Comparison of ENCODE assay signal across 1 cellular context in the genomic region with DNA sequence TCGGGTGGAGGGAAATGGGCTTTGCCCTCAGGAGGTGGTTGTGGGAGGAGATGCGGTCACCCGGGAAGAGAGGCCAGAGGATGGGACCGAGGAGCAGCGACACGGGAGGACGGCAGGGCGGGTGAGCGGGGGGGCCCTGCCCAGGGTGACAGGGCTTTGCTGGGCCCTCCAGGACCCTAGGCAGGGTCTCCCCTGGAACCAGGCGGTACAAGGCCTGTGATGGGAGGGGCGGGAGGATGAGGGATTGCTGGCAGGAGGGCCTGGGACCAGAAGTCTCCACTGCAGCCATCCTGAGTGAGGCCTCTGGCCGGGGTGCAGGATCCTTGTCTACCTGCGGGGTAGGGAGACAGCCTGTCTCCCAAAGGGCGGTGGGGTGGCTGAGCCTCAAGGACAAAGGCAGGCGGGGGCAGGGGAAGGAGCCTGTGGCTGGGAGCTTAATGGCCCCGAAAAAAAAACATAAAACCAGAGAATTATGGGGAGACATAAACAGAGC.
TF ChIP-seq lines count a peak whose summit lies in the region.

No MANE protein-coding gene starts in this region.

TF ChIP-seq in H1, 55 proteins besides CTCF, POLR2A, EP300 and RAD21 (continued from another document):
- TF ChIP-seq CHD7 (IDR thresholded peaks at IDR 0.05; ENCODE audit: insufficient replicate concordance, low read length), result no peak
- TF ChIP-seq CBX8 (IDR thresholded peaks at IDR 0.05; ENCODE audit: borderline replicate concordance, low read depth, low read length), result no peak
- TF ChIP-seq EZH2 (IDR thresholded peaks at IDR 0.05; ENCODE audit: low read depth, low read length, severe bottlenecking), result no peak
- TF ChIP-seq SP4 (IDR thresholded peaks at IDR 0.05; ENCODE audit: low read length), result no peak
- no peak for TF ChIP-seq HDAC2 (IDR thresholded peaks at IDR 0.05; ENCODE audit: borderline replicate concordance in 1 of 2, low read depth in 2 of 2, low read length in 2 of 2)
- TF ChIP-seq BCL11A (IDR thresholded peaks at IDR 0.05; ENCODE audit: low read depth in 2 of 2, low read length in 2 of 2), result no peak
- no peak for TF ChIP-seq ZNF274 (IDR thresholded peaks at IDR 0.05; ENCODE audit: borderline replicate concordance, extremely low read depth, low read length)
- TF ChIP-seq RBBP5 (IDR thresholded peaks at IDR 0.05; ENCODE audit: borderline replicate concordance, low read depth, low read length), result no peak
- TF ChIP-seq SIRT6 (IDR thresholded peaks at IDR 0.05; ENCODE audit: low read length), result no peak
- no peak for TF ChIP-seq JUN (IDR thresholded peaks at IDR 0.05; ENCODE audit: low read depth, low read length)
- no peak for TF ChIP-seq TAF1 (IDR thresholded peaks at IDR 0.05; ENCODE audit: low read depth, low read length)
- no peak for TF ChIP-seq POLR2AphosphoS5 (IDR thresholded peaks at IDR 0.05; ENCODE audit: low read depth, low read length)
- no peak for TF ChIP-seq SP2 (IDR thresholded peaks at IDR 0.05; ENCODE audit: low read length)
- TF ChIP-seq BACH1 (IDR thresholded peaks at IDR 0.05; ENCODE audit: low read length), result no peak
- TF ChIP-seq ATF2 (IDR thresholded peaks at IDR 0.05; ENCODE audit: low read length), result no peak
